ENCODE assay signal across 10 cellular contexts in genomic region chr3:53227993-53228885, GRCh38.
"Had no signal": no experiment of that assay in that cellular context is flagged by ENCODE, and none has a peak within 500 bp of the region (broad histone marks: within the 10 kb centered on the region; RNA-seq: fewer than 3 reads in every experiment).

No MANE protein-coding gene starts in this region.

- ATAC-seq: activated T-cell treated with anti-CD3 and anti-CD28 coated beads, Interleukin-2, amount 50 U/mL, for 4 hours; esophagus mucosa; left lobe of liver; pancreas had no signal

- H3K4me3 ChIP-seq: dorsolateral prefrontal cortex, pancreas had no signal

- H3K4me1 ChIP-seq: pancreas had no signal

- H3K27me3 ChIP-seq: dorsolateral prefrontal cortex, pancreas had no signal

- DNase-seq: activated CD4-positive, alpha-beta T cell treated with anti-CD3 and anti-CD28 coated beads, Interleukin-2, amount 50 U/mL, for 1 hour; activated CD4-positive, CD25-positive, alpha-beta regulatory T cell; activated naive CD8-positive, alpha-beta T cell treated with anti-CD3 and anti-CD28 coated beads for 36 hours; activated T-cell treated with anti-CD3 and anti-CD28 coated beads, Interleukin-2, amount 50 U/mL, for 4 hours; dorsolateral prefrontal cortex; nephron progenitor cell; pancreas; T-helper 2 cell had no signal

- H3K9me3 ChIP-seq: pancreas had no signal

- H3K27ac ChIP-seq: pancreas had no signal
